Comparison of ENCODE assay signal across 8 cellular contexts in genomic region chr22:23182289-23183106, GRCh38.
DNase-seq lines count a peak whose midpoint lies in the region; ATAC-seq, FAIRE-seq and TF ChIP-seq lines count a peak whose summit lies in the region.

No MANE protein-coding gene starts in this region.

- ATAC-seq in HG02588 (IDR thresholded peaks at IDR 0.05; ENCODE audit: unreplicated experiment) = no peak

- DNase-seq in activated effector memory CD4-positive, alpha-beta T cell treated with anti-CD3 and anti-CD28 coated beads, Interleukin-2, amount 50 U/mL, for 16 hours = peak; percentile 85
- no peak for DNase-seq in activated effector memory CD4-positive, alpha-beta T cell treated with Interleukin-2 at 50 U/mL for 16 hours
- DNase-seq in RKO (ENCODE audit: low spot score) (peak; percentile 70), kidney glomerular epithelial cell (lab: John Stamatoyannopoulos, UW) (peak; percentile 29), D721Med (ENCODE audit: insufficient read length, low spot score) (no peak)
- DNase-seq in stimulated activated CD4-positive, alpha-beta T cell treated with anti-CD3 and anti-CD28 coated beads, Interleukin-4, amount 100 ng/mL, for 4 hours = peak; percentile 51 to 70

- no peak for TF ChIP-seq CTCF in D721Med (IDR thresholded peaks at IDR 0.05; ENCODE audit: insufficient read depth, missing control alignments)

- FAIRE-seq in D721Med (lab: Jason Lieb, UNC) = no peak

- peak overlapping the region; percentile 20 for H3K27ac ChIP-seq in angular gyrus (ENCODE audit: low read depth, low read length)

Comparison
In these comparisons a context has a peak if more than half of its experiments do, and no peak if none do; other contexts are left out.
1. DNase-seq: peak in activated effector memory CD4-positive, alpha-beta T cell treated with anti-CD3 and anti-CD28 coated beads, Interleukin-2, amount 50 U/mL, for 16 hours (single experiment), RKO (single experiment), kidney glomerular epithelial cell (single experiment) and stimulated activated CD4-positive, alpha-beta T cell treated with anti-CD3 and anti-CD28 coated beads, Interleukin-4, amount 100 ng/mL, for 4 hours (2 of 2); none in activated effector memory CD4-positive, alpha-beta T cell treated with Interleukin-2 at 50 U/mL for 16 hours (single experiment) and D721Med (single experiment).